ENCODE assay signal across 27 cellular contexts in genomic region chr5:174741352-174741751, GRCh38. TPM values are rescaled to one million over a fixed set of nuclear protein-coding genes. Genes with fewer than 3 reads are reported as not detected.
"Had no signal": no experiment of that assay in that cellular context is flagged by ENCODE, and none has a peak within 500 bp of the region (broad histone marks: within the 10 kb centered on the region; RNA-seq: fewer than 3 reads in every experiment).

No MANE protein-coding gene starts in this region.

- H3K36me3 ChIP-seq: gastrocnemius medialis, lower lobe of right lung, neural progenitor cell, right atrium auricular region, stomach, thyroid gland, vagina had no signal

- H3K4me1 ChIP-seq: gastrocnemius medialis, lower lobe of right lung, parathyroid adenoma, right atrium auricular region, stomach, thyroid gland, vagina had no signal

- H3K4me3 Mint-ChIP-seq: memory B cell; naive thymus-derived CD4-positive, alpha-beta T cell; nephron; neural progenitor cell; stimulated activated effector memory CD8-positive, alpha-beta T cell treated with anti-CD3 and anti-CD28 coated beads, Interleukin-12 subunit alpha, Interleukin-12 subunit beta, amount 100 ng/mL, for 72 hours had no signal

- H3K4me1 Mint-ChIP-seq: stimulated activated effector memory CD8-positive, alpha-beta T cell treated with anti-CD3 and anti-CD28 coated beads, Interleukin-12 subunit alpha, Interleukin-12 subunit beta, amount 100 ng/mL, for 72 hours had no signal

- H3K9ac ChIP-seq: neural progenitor cell, parathyroid adenoma had no signal

- H3K36me3 Mint-ChIP-seq: neural progenitor cell; stimulated activated effector memory CD8-positive, alpha-beta T cell treated with anti-CD3 and anti-CD28 coated beads, Interleukin-12 subunit alpha, Interleukin-12 subunit beta, amount 100 ng/mL, for 72 hours had no signal

- ATAC-seq: esophagus mucosa; left ventricle myocardium superior; lower lobe of right lung; mucosa of descending colon; naive thymus-derived CD4-positive, alpha-beta T cell; sciatic nerve; stimulated activated effector memory CD8-positive, alpha-beta T cell treated with anti-CD3 and anti-CD28 coated beads, Interleukin-12 subunit alpha, Interleukin-12 subunit beta, amount 100 ng/mL, for 72 hours had no signal

- H3K27ac ChIP-seq: dorsolateral prefrontal cortex, epithelial cell of prostate, gastrocnemius medialis, lower lobe of right lung, neural progenitor cell, parathyroid adenoma, right atrium auricular region, stomach, thyroid gland, vagina had no signal

- H3K4me2 ChIP-seq: neural progenitor cell had no signal

- H2AFZ ChIP-seq: neural progenitor cell, parathyroid adenoma had no signal

- H3K9me3 Mint-ChIP-seq: nephron had no signal

- H3K9me3 ChIP-seq: gastrocnemius medialis, lower lobe of right lung, mucosa of descending colon, right atrium auricular region, stomach, thyroid gland, vagina had no signal

- H3K27ac Mint-ChIP-seq: memory B cell; nephron; neural progenitor cell; progenitor cell of endocrine pancreas; stimulated activated effector memory CD8-positive, alpha-beta T cell treated with anti-CD3 and anti-CD28 coated beads, Interleukin-12 subunit alpha, Interleukin-12 subunit beta, amount 100 ng/mL, for 72 hours had no signal

- DNase-seq: dorsolateral prefrontal cortex; effector CD4-positive, alpha-beta T cell; foreskin fibroblast; gastrocnemius medialis; head of caudate nucleus; left ventricle myocardium superior; lower lobe of right lung; mucosa of descending colon; naive thymus-derived CD4-positive, alpha-beta T cell; stimulated activated CD4-positive, alpha-beta T cell treated with anti-CD3 and anti-CD28 coated beads, Interleukin-2, amount 100 ng/mL, for 24 hours; stimulated activated CD4-positive, alpha-beta T cell treated with anti-CD3 and anti-CD28 coated beads, Interleukin-4, amount 100 ng/mL, for 24 hours; stimulated activated naive CD4-positive, alpha-beta T cell treated with Interleukin-2 at 50 U/mL for 16 hours; stomach; thyroid gland had no signal

- H3K4me3 ChIP-seq: dorsolateral prefrontal cortex, gastrocnemius medialis, lower lobe of right lung, mucosa of descending colon, neural progenitor cell, right atrium auricular region, stomach, thyroid gland, vagina had no signal

- H3K27me3 ChIP-seq: thyroid gland, vagina had no signal

RNA-seq across cellular contexts. Expression of gene MSX2, which starts 17.0 kb away (rescaled TPM):
- total RNA-seq: naive thymus-derived CD4-positive, alpha-beta T cell; skeletal muscle tissue; temporal lobe had no signal
- polyA plus RNA-seq: naive thymus-derived CD4-positive, alpha-beta T cell had no signal
